In genomic region chr20:10260316-10260715, GRCh38 we compare ENCODE assay signal across 23 cellular contexts.
"Had no signal": no experiment of that assay in that cellular context is flagged by ENCODE, and none has a peak within 500 bp of the region (broad histone marks: within the 10 kb centered on the region; RNA-seq: fewer than 3 reads in every experiment).

No MANE protein-coding gene starts in this region.

- H3K36me3 ChIP-seq: MG63, SJSA1 had no signal

- FAIRE-seq: HTR-8/SVneo, RCC 7860 had no signal

- H3K4me3 ChIP-seq: MG63, SJSA1, SK-N-MC had no signal

- H3K27me3 ChIP-seq: MG63, SJSA1 had no signal

- H3K9me3 ChIP-seq: MG63, SJSA1 had no signal

- H3K27ac ChIP-seq: HL-60, RWPE1, SJSA1, SK-N-MC had no signal

- DNase-seq: IMR-90, Karpas-422, KG1, MG63, NCI-H1092, NCI-H1105 treated with DMSO at 0.1 percent for 48 hours, NCI-H1417 treated with DMSO at 0.1 percent for 48 hours, NCI-H146, NCI-H1694 treated with DMSO at 0.1 percent for 48 hours, NCI-H1930, NCI-H2081, NCI-H2107, NCI-H2227 treated with DMSO at 0.1 percent for 48 hours, NCI-H524, NCI-H526 treated with DMSO at 0.1 percent for 48 hours, NCI-H748 treated with DMSO at 0.1 percent for 48 hours, SHP77 had no signal
